In the genomic region with DNA sequence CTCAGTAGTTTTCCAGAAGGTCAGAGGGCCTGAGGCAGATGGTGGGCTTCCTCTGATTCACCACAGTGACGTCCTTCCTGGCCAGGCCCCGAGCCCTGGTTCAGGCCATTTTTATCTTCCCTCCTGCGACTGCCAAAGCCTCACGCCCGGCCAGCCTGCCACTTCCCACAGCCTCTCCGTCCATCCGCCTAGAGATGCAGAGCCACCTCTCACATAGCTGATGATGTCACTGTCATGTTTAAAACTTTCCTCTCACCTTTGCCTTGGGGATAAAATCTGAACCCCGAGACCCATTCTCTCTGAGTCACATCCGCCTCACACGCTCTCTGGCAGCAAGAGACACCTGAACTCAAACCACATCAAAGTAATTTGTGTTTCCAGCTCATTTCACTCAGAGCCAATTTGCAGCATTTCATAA, we compare ENCODE assay signal across 8 cellular contexts.
A peak's percentile ranks its signal among the peaks of the same experiment; 100 is the strongest.
DNase-seq lines count a peak whose midpoint lies in the region; ATAC-seq and TF ChIP-seq lines count a peak whose summit lies in the region.

No MANE protein-coding gene starts in this region.

- peaks cover 5% of the 10 kb centered on the region for H3K27me3 Mint-ChIP-seq in type B pancreatic cell

- ATAC-seq in GM19455 (IDR thresholded peaks at IDR 0.05; ENCODE audit: unreplicated experiment) = peak; percentile 91
- ATAC-seq in HG03469 (IDR thresholded peaks at IDR 0.05; ENCODE audit: unreplicated experiment) = peak; percentile 92
- ATAC-seq in right lobe of liver = peak; percentile 64 to 93 (median 78)

- DNase-seq in activated T-cell treated with anti-CD3 and anti-CD28 coated beads for 48 hours (ENCODE audit: low read depth) (peak; percentile 60), right lobe of liver (peak in 2 of 3 donors; percentile 50 to 64), tibial artery (no peak), cerebellum (ENCODE audit: low spot score) (no peak), occipital lobe (lab: John Stamatoyannopoulos, UW) (no peak), type B pancreatic cell (ENCODE audit: extremely low spot score, unreplicated experiment) (no peak)

- H3K36me3 ChIP-seq in right lobe of liver (no peaks in the 10 kb centered on the region), tibial artery (no peaks in the 10 kb centered on the region)

- TF ChIP-seq CTCF in right lobe of liver (IDR thresholded peaks at IDR 0.05) (no peak), tibial artery (IDR thresholded peaks at IDR 0.05) (no peak), type B pancreatic cell (conservative IDR thresholded peaks at IDR 0.05) (no peak)

- H3K27ac ChIP-seq in right lobe of liver (no peak overlapping the region), tibial artery (no peak overlapping the region)

- no peaks in the 10 kb centered on the region for H3K9me3 Mint-ChIP-seq in type B pancreatic cell

- no peaks in the 10 kb centered on the region for H3K27me3 ChIP-seq in right lobe of liver
- H3K27me3 ChIP-seq in tibial artery = no peaks in the 10 kb centered on the region

- H3K4me3 ChIP-seq in right lobe of liver = no peak overlapping the region
- no peak overlapping the region for H3K4me3 ChIP-seq in tibial artery

- 47% methylated on average over 6 of the region's 10 CpGs for WGBS in right lobe of liver (ENCODE audit: insufficient coverage, low coverage, low lambda C conversion rate, missing lambda C conversion rate)

- H3K4me3 Mint-ChIP-seq in type B pancreatic cell = no peak overlapping the region

- no peak for TF ChIP-seq POLR2A in right lobe of liver (IDR thresholded peaks at IDR 0.05)

- H3K36me3 Mint-ChIP-seq in type B pancreatic cell = no peaks in the 10 kb centered on the region

- no peaks in the 10 kb centered on the region for H3K4me1 ChIP-seq in right lobe of liver
- H3K4me1 ChIP-seq in tibial artery = no peaks in the 10 kb centered on the region

- intact Hi-C loops in right lobe of liver (cut with DNase I) = no loop called here
- intact Hi-C loops in tibial artery (cut with DNase I; ENCODE audit: low total_unique reads) = no loop called here

- H3K27ac Mint-ChIP-seq in type B pancreatic cell = no peak overlapping the region

- no peaks in the 10 kb centered on the region for H3K9me3 ChIP-seq in right lobe of liver
- no peaks in the 10 kb centered on the region for H3K9me3 ChIP-seq in tibial artery

- no peaks in the 10 kb centered on the region for H3K4me1 Mint-ChIP-seq in type B pancreatic cell (ENCODE audit: unreplicated experiment)

Comparison
In these comparisons a context has a peak if more than half of its experiments do, and no peak if none do; other contexts are left out.
1. DNase-seq: peak in activated T-cell treated with anti-CD3 and anti-CD28 coated beads for 48 hours (single experiment) and right lobe of liver (2 of 3); none in tibial artery (0 of 2), cerebellum (single experiment), occipital lobe (single experiment) and type B pancreatic cell (single experiment).
2. Peak in every context shown above with its lines, with median percentiles within 50 percentile points of each other: ATAC-seq.